In the genomic region with DNA sequence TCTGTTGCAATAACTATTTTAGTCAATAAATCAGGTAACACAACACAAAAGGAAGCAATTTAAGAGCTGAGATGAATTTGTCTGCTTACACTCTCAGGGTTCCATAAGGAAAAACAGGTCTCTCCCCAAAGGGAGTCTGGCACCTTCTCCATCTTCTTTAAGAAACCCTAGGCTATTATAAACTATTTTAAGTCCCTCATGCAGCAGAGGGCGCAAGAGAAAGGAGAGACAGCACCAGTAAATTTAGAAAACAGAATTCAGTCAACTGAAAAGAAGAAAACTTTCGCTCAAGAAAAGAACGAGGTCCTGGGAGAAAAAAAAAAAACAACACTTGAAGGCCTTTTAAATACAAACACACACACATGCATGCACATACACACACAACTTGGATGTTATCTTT, we compare ENCODE assay signal across 12 cellular contexts. TPM values are rescaled to one million over a fixed set of nuclear protein-coding genes. Genes with fewer than 3 reads are reported as not detected.
DNase-seq lines count a peak whose midpoint lies in the region; ATAC-seq and TF ChIP-seq lines count a peak whose summit lies in the region.
"Had no signal": no experiment of that assay in that cellular context is flagged by ENCODE, and none has a peak within 500 bp of the region (broad histone marks: within the 10 kb centered on the region; RNA-seq: fewer than 3 reads in every experiment).

No MANE protein-coding gene starts in this region.

- in situ Hi-C loops in transverse colon (cut with MboI; ENCODE audit: low pct_ligation_motif_present in 1 of 4, low pct_unique_long_range_greater_than_20kb in 1 of 4, low sequenced_read_pairs in 3 of 4), result no loop called here

- WGBS in transverse colon (ENCODE audit: low coverage in 1 of 2), 2 donors, result 59 to 72% methylated on average over 3 of the region's 3 CpGs

- TF ChIP-seq CTCF in GM12864 (IDR thresholded peaks at IDR 0.05; ENCODE audit: low read depth, low read length, missing control alignments), result peak; percentile 39
- TF ChIP-seq CTCF in transverse colon (IDR thresholded peaks at IDR 0.05), result no peak

- H3K9me3 ChIP-seq in transverse colon, result peaks cover 21% of the 10 kb centered on the region in 2 donors
- H3K9me3 ChIP-seq: pancreas had no signal

- intact Hi-C loops in transverse colon (cut with DNase I; ENCODE audit: low total_unique reads), result no loop called here

- no peak for TF ChIP-seq POLR2A in transverse colon (IDR thresholded peaks at IDR 0.05)

- H3K4me3 ChIP-seq in GM12864 (ENCODE audit: low read depth, low read length) (no peak overlapping the region), transverse colon (no peak overlapping the region)
- H3K4me3 ChIP-seq: pancreas had no signal

- TF ChIP-seq EP300 in transverse colon (IDR thresholded peaks at IDR 0.05; ENCODE audit: low read depth), result no peak

- no peaks in the 10 kb centered on the region for H3K27me3 ChIP-seq in transverse colon
- H3K27me3 ChIP-seq: pancreas had no signal

- H3K4me1 ChIP-seq in transverse colon, result no peaks in the 10 kb centered on the region
- H3K4me1 ChIP-seq: pancreas had no signal

- H3K36me3 ChIP-seq in transverse colon, result no peaks in the 10 kb centered on the region
- H3K36me3 ChIP-seq: pancreas had no signal

- peak; percentile 6 to 12 for DNase-seq in AML-193 (lab: John Stamatoyannopoulos, UW)
- no peak for DNase-seq in GM12864 (ENCODE audit: low read depth)
- DNase-seq in NCI-H69 (lab: John Stamatoyannopoulos, UW), result peak; percentile 12
- peak; percentile 49 for DNase-seq in dermis blood vessel endothelial cell
- DNase-seq in transverse colon, result no peak
- DNase-seq in stimulated activated CD4-positive, alpha-beta T cell treated with anti-CD3 and anti-CD28 coated beads, Interleukin-2, amount 100 ng/mL, for 48 hours, result no peak
- no peak for DNase-seq in middle frontal gyrus (ENCODE audit: extremely low spot score, low spot score)
- DNase-seq: aorta, NCI-H1436 treated with DMSO at 0.1 percent for 48 hours, pancreas had no signal

- H3K27ac ChIP-seq in transverse colon, result no peak overlapping the region
- H3K27ac ChIP-seq: pancreas had no signal

- ATAC-seq in GM21737 (IDR thresholded peaks at IDR 0.05; ENCODE audit: unreplicated experiment), result no peak
- ATAC-seq: activated CD4-positive, CD25-positive, alpha-beta regulatory T cell treated with anti-CD3 and anti-CD28 coated beads, Interleukin-2, amount 50 U/mL, for 24 hours; pancreas had no signal

RNA-seq across cellular contexts. Expression of a gene that starts 19.1 kb away (rescaled TPM):
- 76.7 and 136 TPM in 2 replicates for total RNA-seq in dermis blood vessel endothelial cell
- under 1 TPM in 2 of 4 donors, not detected in 2; 0.27 to 0.79 TPM for total RNA-seq in transverse colon

RNA-seq across cellular contexts. Expression of a gene that starts 52.2 kb away (rescaled TPM):
- 26.7 and 27.0 TPM in 2 replicates for total RNA-seq in dermis blood vessel endothelial cell
- total RNA-seq in transverse colon, result 100 to 1,000 TPM in 1 of 4 donors, 10 to 100 TPM in 3; 27.5 to 120 (median 75.9) TPM

Comparison
In these comparisons a context has a peak if more than half of its experiments do, and no peak if none do; other contexts are left out.
1. DNase-seq: peak in AML-193 (2 of 2), NCI-H69 (single experiment) and dermis blood vessel endothelial cell (single experiment); none in GM12864 (single experiment), transverse colon (single experiment), stimulated activated CD4-positive, alpha-beta T cell treated with anti-CD3 and anti-CD28 coated beads, Interleukin-2, amount 100 ng/mL, for 48 hours (0 of 2) and middle frontal gyrus (single experiment).
2. RNA of a gene that starts 19.1 kb away (total RNA-seq): 76.7 to 136 TPM in dermis blood vessel endothelial cell; 0.27 to 0.79 TPM in transverse colon; every median in the first group is over 10 times any median in the second.